Comparison of ENCODE assay signal across 8 cellular contexts in the genomic region with DNA sequence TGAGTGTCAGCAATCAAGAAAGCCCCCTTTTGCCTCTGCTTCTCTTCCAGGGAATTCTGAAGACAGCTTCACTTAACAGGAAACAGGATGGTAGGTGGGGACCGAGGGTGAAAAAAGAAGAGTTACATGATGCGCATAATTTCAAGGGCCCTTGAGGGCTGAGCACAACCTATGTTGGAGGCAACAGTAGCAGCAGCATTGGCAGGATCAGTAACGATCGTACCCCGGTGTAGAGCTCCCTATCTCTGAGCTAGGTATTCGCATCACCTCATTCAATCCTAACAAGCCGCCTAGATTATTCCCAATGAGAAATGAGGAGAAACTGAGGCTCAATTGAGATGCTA. TPM values are rescaled to one million over a fixed set of nuclear protein-coding genes. Genes with fewer than 3 reads are reported as not detected.
DNase-seq lines count a peak whose midpoint lies in the region; ATAC-seq and TF ChIP-seq lines count a peak whose summit lies in the region.

No MANE protein-coding gene starts in this region.

- no peaks in the 10 kb centered on the region for H3K9me3 Mint-ChIP-seq in CD4-positive, CD25-positive, alpha-beta regulatory T cell
- no peaks in the 10 kb centered on the region for H3K9me3 Mint-ChIP-seq in activated CD8-positive, alpha-beta T cell treated with anti-CD3 and anti-CD28 coated beads for 36 hours

- H3K4me1 ChIP-seq in CD4-positive, CD25-positive, alpha-beta regulatory T cell (ENCODE audit: control insufficient read depth, insufficient read depth, low read length, poor library complexity, severe bottlenecking): peaks cover 27% of the 10 kb centered on the region
- H3K4me1 ChIP-seq in heart right ventricle (peaks cover 11 to 31% (median 24%) of the 10 kb centered on the region in 9 donors), psoas muscle (peaks cover 17% of the 10 kb centered on the region)

- no peak for TF ChIP-seq CTCF in activated CD8-positive, alpha-beta T cell treated with anti-CD3 and anti-CD28 coated beads for 36 hours (IDR thresholded peaks at IDR 0.05)
- TF ChIP-seq CTCF in heart right ventricle (IDR thresholded peaks at IDR 0.05): no peak
- TF ChIP-seq CTCF in psoas muscle (IDR thresholded peaks at IDR 0.05): no peak

- no peaks in the 10 kb centered on the region for H3K9me3 ChIP-seq in CD4-positive, CD25-positive, alpha-beta regulatory T cell (ENCODE audit: control insufficient read depth in 2 of 2, low read length in 2 of 2)
- H3K9me3 ChIP-seq in heart right ventricle (no peaks in the 10 kb centered on the region), psoas muscle (no peaks in the 10 kb centered on the region)

- H3K4me3 Mint-ChIP-seq in CD4-positive, CD25-positive, alpha-beta regulatory T cell: peak overlapping the region; percentile 89 to 96 (median 94)
- peak overlapping the region; percentile 83 for H3K4me3 Mint-ChIP-seq in activated CD8-positive, alpha-beta T cell treated with anti-CD3 and anti-CD28 coated beads for 36 hours

- no peaks in the 10 kb centered on the region for H3K36me3 Mint-ChIP-seq in CD4-positive, CD25-positive, alpha-beta regulatory T cell
- peaks cover 1% of the 10 kb centered on the region for H3K36me3 Mint-ChIP-seq in activated CD8-positive, alpha-beta T cell treated with anti-CD3 and anti-CD28 coated beads for 36 hours (ENCODE audit: low read depth)

- peak overlapping the region; percentile 93 for H3K4me3 ChIP-seq in CD4-positive, CD25-positive, alpha-beta regulatory T cell (ENCODE audit: low read depth, low read length)
- H3K4me3 ChIP-seq in H7 (ENCODE audit: insufficient read depth, low read depth, low read length) (peak overlapping the region; percentile 60), heart right ventricle (peak overlapping the region; percentile 79 to 98 (median 96)), psoas muscle (peak overlapping the region; percentile 100)

- H3K27me3 ChIP-seq in CD4-positive, CD25-positive, alpha-beta regulatory T cell (ENCODE audit: control insufficient read depth, insufficient read depth, low read length): no peaks in the 10 kb centered on the region
- H3K27me3 ChIP-seq in H7 (ENCODE audit: control insufficient read depth, insufficient read depth, low read length) (no peaks in the 10 kb centered on the region), heart right ventricle (no peaks in the 10 kb centered on the region), psoas muscle (ENCODE audit: insufficient read depth in 3 of 3, low read length in 2 of 3) (no peaks in the 10 kb centered on the region)

- WGBS in heart right ventricle, 2 donors: 1% methylated on average over 7 of the region's 7 CpGs
- 0 to 2% (median 1%) methylated on average over 7 of the region's 7 CpGs for WGBS in psoas muscle, 3 donors

- peak overlapping the region; percentile 65 for H3K27ac ChIP-seq in CD4-positive, CD25-positive, alpha-beta regulatory T cell (ENCODE audit: insufficient read depth, low read length, poor library complexity, severe bottlenecking)
- peak overlapping the region in 9 of 10 donors; percentile 82 to 95 (median 93) for H3K27ac ChIP-seq in heart right ventricle
- H3K27ac ChIP-seq in psoas muscle: peak overlapping the region; percentile 91

- intact Hi-C loops in activated CD8-positive, alpha-beta T cell treated with anti-CD3 and anti-CD28 coated beads for 36 hours (cut with micrococcal nuclease): no loop called here
- intact Hi-C loops in heart right ventricle (cut with DNase I) (loop anchor here in 2 of 10 donors (5.0 kb wide), 1 partner anchor 36 kb away; the partner anchor contains the start of gene DCAF1 (in 2 of the 2)), psoas muscle (cut with DNase I) (loop anchor here in 1 of 2 donors (5.0 kb wide), 1 partner anchor 36 kb away; the partner anchor contains the start of gene DCAF1)

- peaks cover 6% of the 10 kb centered on the region for H3K27me3 Mint-ChIP-seq in CD4-positive, CD25-positive, alpha-beta regulatory T cell
- H3K27me3 Mint-ChIP-seq in activated CD8-positive, alpha-beta T cell treated with anti-CD3 and anti-CD28 coated beads for 36 hours: no peaks in the 10 kb centered on the region

- peak in 1 of 3 donors; percentile 45 for DNase-seq in CD4-positive, CD25-positive, alpha-beta regulatory T cell
- DNase-seq in H7 (peak; percentile 64), heart right ventricle (no peak), psoas muscle (no peak), NCI-H524 treated with DMSO at 0.1 percent for 48 hours (lab: John Stamatoyannopoulos, UW) (no peak)
- DNase-seq in activated CD8-positive, alpha-beta T cell treated with anti-CD3 and anti-CD28 coated beads for 36 hours: peak; percentile 30

- ATAC-seq in CD4-positive, CD25-positive, alpha-beta regulatory T cell (ENCODE audit: low read depth in 2 of 2): no peak
- peak; percentile 36 for ATAC-seq in activated CD8-positive, alpha-beta T cell treated with anti-CD3 and anti-CD28 coated beads for 36 hours
- ATAC-seq in heart right ventricle: peak in 6 of 8 donors; percentile 8 to 33 (median 16)
- peak in 3 of 4 donors; percentile 14 to 42 (median 15) for ATAC-seq in psoas muscle
- ATAC-seq in GM21723 (IDR thresholded peaks at IDR 0.05; ENCODE audit: unreplicated experiment): no peak
- no peak for ATAC-seq in GM18861 (IDR thresholded peaks at IDR 0.05; ENCODE audit: unreplicated experiment)

- H3K4me1 Mint-ChIP-seq in CD4-positive, CD25-positive, alpha-beta regulatory T cell: peaks cover 14 to 52% (median 29%) of the 10 kb centered on the region in 4 donors
- H3K4me1 Mint-ChIP-seq in activated CD8-positive, alpha-beta T cell treated with anti-CD3 and anti-CD28 coated beads for 36 hours (ENCODE audit: low read depth): peaks cover 22% of the 10 kb centered on the region

- peaks cover 6% of the 10 kb centered on the region for H3K36me3 ChIP-seq in CD4-positive, CD25-positive, alpha-beta regulatory T cell (ENCODE audit: control insufficient read depth, insufficient read depth, low read length)
- H3K36me3 ChIP-seq in H7 (replicated peaks; ENCODE audit: control insufficient read depth, insufficient read depth, low read length): no peaks in the 10 kb centered on the region; the same call in 1 of the 2 replicates
- peaks cover 0 to 20% (median 0%) of the 10 kb centered on the region in 9 donors for H3K36me3 ChIP-seq in heart right ventricle
- peaks cover 4 to 21% of the 10 kb centered on the region in 2 donors for H3K36me3 ChIP-seq in psoas muscle (ENCODE audit: insufficient read depth in 1 of 2, low read depth in 1 of 2)

- CTCF ChIA-PET in activated CD8-positive, alpha-beta T cell treated with anti-CD3 and anti-CD28 coated beads for 36 hours (lab: Charles Lee): interaction anchor here (0.9 to 4.0 kb wide), 5 partner anchors 17 to 144 kb away, joined by 3 to 29 read pairs (median 13); partner anchors contain the start of gene DCAF1

- POLR2A ChIA-PET in activated CD8-positive, alpha-beta T cell treated with anti-CD3 and anti-CD28 coated beads for 36 hours (lab: Charles Lee): interaction anchor here (0.6 to 3.9 kb wide), 10 partner anchors 9 to 259 kb away, joined by 3 to 32 read pairs (median 3); partner anchors contain the start of gene DCAF1

- peak overlapping the region; percentile 92 to 99 (median 95) for H3K27ac Mint-ChIP-seq in CD4-positive, CD25-positive, alpha-beta regulatory T cell
- H3K27ac Mint-ChIP-seq in activated CD8-positive, alpha-beta T cell treated with anti-CD3 and anti-CD28 coated beads for 36 hours: peak overlapping the region; percentile 89

RNA-seq across cellular contexts. Expression of gene RAD54L2, which starts 0.4 kb away (rescaled TPM):
- 41.3 TPM for total RNA-seq in CD4-positive, CD25-positive, alpha-beta regulatory T cell
- 10 to 100 TPM in 3 of 4 donors, 1 to 10 TPM in 1; 6.9 to 17.1 (median 13.3) TPM for polyA plus RNA-seq in CD4-positive, CD25-positive, alpha-beta regulatory T cell
- total RNA-seq in H7 (2014; rRNA removed; shearing (Covaris generic)): 20.8 TPM in 2 replicates
- total RNA-seq in activated CD8-positive, alpha-beta T cell treated with anti-CD3 and anti-CD28 coated beads for 36 hours: 10 to 100 TPM; 24.1 to 24.6 TPM
- total RNA-seq in heart right ventricle (10 to 100 TPM; 11.5 to 14.5 (median 13.4) TPM), psoas muscle (10 to 100 TPM; 11.4 to 15.6 (median 13.5) TPM)
- polyA plus RNA-seq in heart right ventricle (1 to 10 TPM; 1.8 to 7.4 TPM), psoas muscle (1 to 10 TPM; 2.1 to 9.4 (median 2.8) TPM)

RNA-seq across cellular contexts. Expression of gene DCAF1, which starts 38.3 kb away (rescaled TPM):
- total RNA-seq in CD4-positive, CD25-positive, alpha-beta regulatory T cell: 23.5 TPM
- polyA plus RNA-seq in CD4-positive, CD25-positive, alpha-beta regulatory T cell: 10 to 100 TPM in 3 of 4 donors, 1 to 10 TPM in 1; 7.0 to 17.2 (median 11.1) TPM
- total RNA-seq in H7 (2014; rRNA removed; shearing (Covaris generic)): 12.5 and 14.7 TPM in 2 replicates
- 10 to 100 TPM; 39.5 to 39.9 TPM for total RNA-seq in activated CD8-positive, alpha-beta T cell treated with anti-CD3 and anti-CD28 coated beads for 36 hours
- total RNA-seq in heart right ventricle: 10 to 100 TPM; 10.9 to 18.5 (median 15.3) TPM
- 1 to 10 TPM; 4.7 to 7.2 TPM for polyA plus RNA-seq in heart right ventricle
- 10 to 100 TPM; 26.3 to 36.5 (median 28.7) TPM for total RNA-seq in psoas muscle
- 10 to 100 TPM; 14.1 to 26.7 (median 15.4) TPM for polyA plus RNA-seq in psoas muscle

Comparison
In these comparisons a context has a peak if more than half of its experiments do, and no peak if none do; other contexts are left out.
1. ATAC-seq: peak in activated CD8-positive, alpha-beta T cell treated with anti-CD3 and anti-CD28 coated beads for 36 hours (single experiment), heart right ventricle (6 of 8) and psoas muscle (3 of 4); none in CD4-positive, CD25-positive, alpha-beta regulatory T cell (0 of 2), GM21723 (single experiment) and GM18861 (single experiment).
2. DNase-seq: peak in H7 (single experiment) and activated CD8-positive, alpha-beta T cell treated with anti-CD3 and anti-CD28 coated beads for 36 hours (single experiment); none in heart right ventricle (0 of 2), psoas muscle (0 of 2) and NCI-H524 treated with DMSO at 0.1 percent for 48 hours (single experiment).
3. Peak in every context shown above with its lines, with median percentiles within 50 percentile points of each other: H3K27ac ChIP-seq and H3K4me3 ChIP-seq.